8 cellular contexts compared by ENCODE assay signal in genomic region chr5:18314192-18314778, GRCh38.
DNase-seq lines count a peak whose midpoint lies in the region; ATAC-seq, FAIRE-seq and TF ChIP-seq lines count a peak whose summit lies in the region.

No MANE protein-coding gene starts in this region.

- H3K4me3 ChIP-seq in heart left ventricle = no peak overlapping the region
- no peak overlapping the region for H3K4me3 ChIP-seq in prostate gland

- no peaks in the 10 kb centered on the region for H3K4me1 ChIP-seq in heart left ventricle
- H3K4me1 ChIP-seq in prostate gland (replicated peaks) = no peaks in the 10 kb centered on the region

- H3K27me3 ChIP-seq in heart left ventricle (peaks cover 0 to 9% (median 0%) of the 10 kb centered on the region in 9 donors), prostate gland (replicated peaks; ENCODE audit: insufficient read depth) (no peaks in the 10 kb centered on the region)

- 34 to 37% (median 36%) methylated on average over 6 of the region's 6 CpGs for WGBS in heart left ventricle, 4 donors
- WGBS in prostate gland = 37% methylated on average over 6 of the region's 6 CpGs

- TF ChIP-seq CTCF in heart left ventricle (IDR thresholded peaks at IDR 0.05) = peak; percentile 37 to 73 (median 60)
- TF ChIP-seq CTCF in prostate gland (IDR thresholded peaks at IDR 0.05) = peak; percentile 31 to 63 (median 41)

- H3K36me3 ChIP-seq in heart left ventricle = no peaks in the 10 kb centered on the region
- no peaks in the 10 kb centered on the region for H3K36me3 ChIP-seq in prostate gland

- ATAC-seq in heart left ventricle (no peak), left cardiac atrium (no peak), GM21529 (IDR thresholded peaks at IDR 0.05; ENCODE audit: unreplicated experiment) (no peak)

- H3K9me3 ChIP-seq in heart left ventricle = no peaks in the 10 kb centered on the region
- H3K9me3 ChIP-seq in prostate gland = no peaks in the 10 kb centered on the region

- TF ChIP-seq POLR2A in heart left ventricle (IDR thresholded peaks at IDR 0.05) (no peak), prostate gland (IDR thresholded peaks at IDR 0.05) (no peak)

- peak; percentile 15 for FAIRE-seq in endometrium (lab: Jason Lieb, UNC)

- no peak for DNase-seq in heart left ventricle
- DNase-seq in left cardiac atrium = no peak
- DNase-seq in NCI-H345 treated with DMSO at 0.1 percent for 48 hours (lab: John Stamatoyannopoulos, UW; ENCODE audit: unreplicated experiment) = peak; percentile 26
- no peak for DNase-seq in prostate gland (ENCODE audit: low spot score)
- DNase-seq in posterior cingulate gyrus = no peak
- no peak for DNase-seq in islet precursor cell

- intact Hi-C loops in heart left ventricle (cut with DNase I) = loop anchor here in 6 of 10 donors (2.0 to 5.0 kb wide), 3 partner anchors 1097 to 1099 kb away; partner anchors contain the start of gene BASP1 (in 5 of the 6)
- intact Hi-C loops in left cardiac atrium (cut with DNase I) = loop anchor here (2.0 to 10.0 kb wide), 2 partner anchors 1089 to 1097 kb away; partner anchors contain the start of gene BASP1 (in 1 of the 2)
- intact Hi-C loops in prostate gland (cut with DNase I) = loop anchor here (2.0 kb wide), 1 partner anchor 1099 kb away; no protein-coding TSS in a partner anchor
- intact Hi-C loops in posterior cingulate gyrus (cut with DNase I) = loop anchor here (1.0 kb wide), 1 partner anchor 1098 kb away; no protein-coding TSS in a partner anchor

- H3K27ac ChIP-seq in heart left ventricle (no peak overlapping the region), prostate gland (no peak overlapping the region)
